In the genomic region with DNA sequence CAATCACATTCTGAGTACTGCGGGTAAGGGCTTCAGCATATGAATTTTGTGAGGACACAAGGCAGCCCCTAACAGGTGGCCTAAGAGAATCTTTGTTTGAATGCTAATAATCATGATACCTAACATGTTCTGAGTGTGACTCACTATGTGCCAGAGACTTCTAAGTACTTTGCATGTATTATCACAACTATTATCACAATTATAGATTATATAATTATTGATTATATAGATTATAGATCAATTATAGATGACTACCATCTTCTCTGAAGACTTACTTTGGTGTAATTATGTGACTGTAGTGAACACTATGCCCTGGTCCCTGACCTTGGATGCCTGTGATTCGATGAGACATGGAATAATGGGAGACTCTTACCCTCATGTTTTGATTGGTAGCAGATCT, we compare ENCODE assay signal across 18 cellular contexts.
DNase-seq lines count a peak whose midpoint lies in the region; ATAC-seq and TF ChIP-seq lines count a peak whose summit lies in the region.
"Had no signal": no experiment of that assay in that cellular context is flagged by ENCODE, and none has a peak within 500 bp of the region (broad histone marks: within the 10 kb centered on the region; RNA-seq: fewer than 3 reads in every experiment).

No MANE protein-coding gene starts in this region.

- TF ChIP-seq CTCF in KMS-11 (conservative IDR thresholded peaks at IDR 0.05; ENCODE audit: low read depth, low read length): no peak
- TF ChIP-seq CTCF in spleen (IDR thresholded peaks at IDR 0.05 in 8 of 11, conservative IDR thresholded peaks at IDR 0.05 in 3 of 11): no peak
- TF ChIP-seq CTCF in chondrocyte (IDR thresholded peaks at IDR 0.05): no peak
- no peak for TF ChIP-seq CTCF in omental fat pad (IDR thresholded peaks at IDR 0.05)

- H2AFZ ChIP-seq in KMS-11 (ENCODE audit: low read depth): no peak overlapping the region

- no peaks in the 10 kb centered on the region for H4K20me1 ChIP-seq in KMS-11 (ENCODE audit: insufficient read depth)

- H3K4me1 ChIP-seq in KMS-11 (ENCODE audit: low read depth, poor library complexity, severe bottlenecking) (peaks cover 29% of the 10 kb centered on the region), spleen (peaks cover 47 to 99% (median 81%) of the 10 kb centered on the region in 6 donors)
- H3K4me1 ChIP-seq: ascending aorta, transverse colon had no signal

- DNase-seq in activated CD8-positive, alpha-beta memory T cell treated with anti-CD3 and anti-CD28 coated beads, Interleukin-2, amount 10 ng/mL, durations not matched to agents 7 days and 5 days: no peak
- no peak for DNase-seq in activated CD8-positive, alpha-beta memory T cell treated with anti-CD3 and anti-CD28 coated beads for 24 hours
- no peak for DNase-seq in activated naive CD8-positive, alpha-beta T cell treated with anti-CD3 and anti-CD28 coated beads, Interleukin-2, amount 50 U/mL, for 24 hours
- no peak for DNase-seq in spleen
- no peak for DNase-seq in chondrocyte (ENCODE audit: low spot score)
- no peak for DNase-seq in omental fat pad (ENCODE audit: low spot score)
- DNase-seq in iPS-NIHi7 (ENCODE audit: extremely low spot score): no peak
- DNase-seq: foreskin melanocyte, NCI-H1417 treated with DMSO at 0.1 percent for 48 hours, NCI-H2107, NCI-H82 had no signal

- H3K4me3 Mint-ChIP-seq in activated CD8-positive, alpha-beta memory T cell treated with anti-CD3 and anti-CD28 coated beads, Interleukin-2, amount 10 ng/mL, durations not matched to agents 7 days and 5 days: no peak overlapping the region
- no peak overlapping the region for H3K4me3 Mint-ChIP-seq in activated naive CD8-positive, alpha-beta T cell treated with anti-CD3 and anti-CD28 coated beads, Interleukin-2, amount 50 U/mL, for 24 hours
- no peak overlapping the region for H3K4me3 Mint-ChIP-seq in chondrocyte (ENCODE audit: unreplicated experiment)

- H3K4me1 Mint-ChIP-seq in activated CD8-positive, alpha-beta memory T cell treated with anti-CD3 and anti-CD28 coated beads, Interleukin-2, amount 10 ng/mL, durations not matched to agents 7 days and 5 days: peaks cover 62% of the 10 kb centered on the region
- peaks cover 86% of the 10 kb centered on the region for H3K4me1 Mint-ChIP-seq in activated naive CD8-positive, alpha-beta T cell treated with anti-CD3 and anti-CD28 coated beads, Interleukin-2, amount 50 U/mL, for 24 hours
- H3K4me1 Mint-ChIP-seq in chondrocyte (ENCODE audit: low read depth): peaks cover 26% of the 10 kb centered on the region

- peak overlapping the region; percentile 49; the same call in 1 of the 2 replicates for H3K4me2 ChIP-seq in KMS-11

- no peaks in the 10 kb centered on the region for H3K9me3 ChIP-seq in spleen
- H3K9me3 ChIP-seq: ascending aorta, esophagus squamous epithelium, transverse colon had no signal

- no peaks in the 10 kb centered on the region for H3K27me3 Mint-ChIP-seq in activated CD8-positive, alpha-beta memory T cell treated with anti-CD3 and anti-CD28 coated beads, Interleukin-2, amount 10 ng/mL, durations not matched to agents 7 days and 5 days
- no peaks in the 10 kb centered on the region for H3K27me3 Mint-ChIP-seq in activated naive CD8-positive, alpha-beta T cell treated with anti-CD3 and anti-CD28 coated beads, Interleukin-2, amount 50 U/mL, for 24 hours
- H3K27me3 Mint-ChIP-seq in chondrocyte (ENCODE audit: low read depth): no peaks in the 10 kb centered on the region

- H3K27ac ChIP-seq in KMS-11: no peak overlapping the region; the same call in 1 of the 2 replicates
- H3K27ac ChIP-seq in spleen: peak overlapping the region in 6 of 8 donors; percentile 32 to 80 (median 64)
- H3K27ac ChIP-seq: ascending aorta, cardiac muscle cell, transverse colon had no signal

- no peak overlapping the region for H3K9ac ChIP-seq in KMS-11

- H3K9me3 Mint-ChIP-seq in activated CD8-positive, alpha-beta memory T cell treated with anti-CD3 and anti-CD28 coated beads, Interleukin-2, amount 10 ng/mL, durations not matched to agents 7 days and 5 days (ENCODE audit: low read depth): no peaks in the 10 kb centered on the region
- no peaks in the 10 kb centered on the region for H3K9me3 Mint-ChIP-seq in activated naive CD8-positive, alpha-beta T cell treated with anti-CD3 and anti-CD28 coated beads, Interleukin-2, amount 50 U/mL, for 24 hours
- peaks cover 3% of the 10 kb centered on the region for H3K9me3 Mint-ChIP-seq in chondrocyte (ENCODE audit: low read depth)
- H3K9me3 Mint-ChIP-seq: activated T-cell treated with anti-CD3 and anti-CD28 coated beads, Interleukin-2, amount 50 U/mL, for 72 hours; T-helper 1 cell treated with Interleukin-12 subunit alpha and Interleukin-12 subunit beta and Interleukin-4 antibody, amounts not matched to agents 30 μg/mL and 1 μg/mL, for 36 hours had no signal

- H3K4me3 ChIP-seq in KMS-11 (IDR thresholded peaks at IDR 0.05; ENCODE audit: insufficient read depth, low read depth, low read length) (no peak overlapping the region), spleen (no peak overlapping the region)
- H3K4me3 ChIP-seq: ascending aorta, cardiac muscle cell, esophagus squamous epithelium, transverse colon had no signal

- H3K36me3 ChIP-seq in KMS-11 (ENCODE audit: insufficient read depth) (no peaks in the 10 kb centered on the region), spleen (peaks cover 0 to 87% (median 47%) of the 10 kb centered on the region in 6 donors)
- H3K36me3 ChIP-seq: ascending aorta, cardiac muscle cell had no signal

- CTCF ChIA-PET in activated CD8-positive, alpha-beta memory T cell treated with anti-CD3 and anti-CD28 coated beads, Interleukin-2, amount 10 ng/mL, durations not matched to agents 7 days and 5 days (lab: Charles Lee): interaction anchor here (0.7 to 7.0 kb wide), 21 partner anchors 20 to 599 kb away, joined by 3 to 79 read pairs (median 8); no protein-coding TSS in a partner anchor

- no peaks in the 10 kb centered on the region for H3K79me2 ChIP-seq in KMS-11 (ENCODE audit: insufficient read depth, low read depth)

- intact Hi-C loops in spleen (cut with DNase I; ENCODE audit: low total_unique reads): loop anchor here (10.0 kb wide), 1 partner anchor 52 kb away; no protein-coding TSS in a partner anchor

- peak overlapping the region; percentile 92 for H3K27ac Mint-ChIP-seq in activated CD8-positive, alpha-beta memory T cell treated with anti-CD3 and anti-CD28 coated beads, Interleukin-2, amount 10 ng/mL, durations not matched to agents 7 days and 5 days
- peak overlapping the region; percentile 67 for H3K27ac Mint-ChIP-seq in activated naive CD8-positive, alpha-beta T cell treated with anti-CD3 and anti-CD28 coated beads, Interleukin-2, amount 50 U/mL, for 24 hours
- no peak overlapping the region for H3K27ac Mint-ChIP-seq in chondrocyte (ENCODE audit: unreplicated experiment)

- no peak for ATAC-seq in activated CD8-positive, alpha-beta memory T cell treated with anti-CD3 and anti-CD28 coated beads, Interleukin-2, amount 10 ng/mL, durations not matched to agents 7 days and 5 days
- no peak for ATAC-seq in activated naive CD8-positive, alpha-beta T cell treated with anti-CD3 and anti-CD28 coated beads, Interleukin-2, amount 50 U/mL, for 24 hours
- no peak for ATAC-seq in omental fat pad (ENCODE audit: low FRiP score)

- H3K36me3 Mint-ChIP-seq in activated CD8-positive, alpha-beta memory T cell treated with anti-CD3 and anti-CD28 coated beads, Interleukin-2, amount 10 ng/mL, durations not matched to agents 7 days and 5 days: peaks cover 48% of the 10 kb centered on the region
- peaks cover 25% of the 10 kb centered on the region for H3K36me3 Mint-ChIP-seq in activated naive CD8-positive, alpha-beta T cell treated with anti-CD3 and anti-CD28 coated beads, Interleukin-2, amount 50 U/mL, for 24 hours (ENCODE audit: low read depth)
- peaks cover 2% of the 10 kb centered on the region for H3K36me3 Mint-ChIP-seq in chondrocyte (ENCODE audit: low read depth)

- WGBS in spleen, 5 donors: 91 to 98% (median 95%) methylated on average over 2 of the region's 2 CpGs

- H3K27me3 ChIP-seq in KMS-11 (ENCODE audit: insufficient read depth, low read depth) (no peaks in the 10 kb centered on the region), spleen (replicated peaks in 1 of 7) (no peaks in the 10 kb centered on the region)
- H3K27me3 ChIP-seq: ascending aorta, esophagus squamous epithelium, transverse colon had no signal

- TF ChIP-seq POLR2A in spleen (IDR thresholded peaks at IDR 0.05): no peak
